In the genomic region with DNA sequence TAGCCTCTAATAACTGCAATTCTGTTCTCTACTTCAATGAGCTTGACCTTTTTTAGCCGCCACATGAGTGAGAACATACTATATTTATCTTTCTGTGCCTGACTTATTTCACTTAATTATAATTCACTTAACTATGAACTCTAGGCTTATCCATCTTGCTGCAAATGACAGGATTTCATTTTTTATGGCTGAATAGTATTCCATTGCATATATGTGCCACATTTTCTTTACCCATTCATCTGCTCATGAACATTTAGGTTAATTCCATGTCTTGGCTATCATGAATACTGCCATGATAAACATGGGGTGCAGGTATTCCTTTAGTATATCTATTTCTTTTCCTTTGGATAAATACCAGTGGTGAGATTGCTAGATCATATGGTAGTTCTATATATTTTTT, we compare ENCODE assay signal across 40 cellular contexts.
"Had no signal": no experiment of that assay in that cellular context is flagged by ENCODE, and none has a peak within 500 bp of the region (broad histone marks: within the 10 kb centered on the region; RNA-seq: fewer than 3 reads in every experiment).

No MANE protein-coding gene starts in this region.

- H3K27ac ChIP-seq: adrenal gland, ascending aorta, body of pancreas, brain microvascular endothelial cell, breast epithelium, cardiac muscle cell had no signal

- H3K36me3 ChIP-seq: adrenal gland, breast epithelium, cardiac muscle cell had no signal

- H3K4me3 ChIP-seq: adrenal gland, ascending aorta, body of pancreas, breast epithelium, cardiac muscle cell had no signal

- H3K27me3 Mint-ChIP-seq: activated naive CD4-positive, alpha-beta T cell treated with anti-CD3 and anti-CD28 coated beads, Interleukin-2, amount 10 ng/mL, durations not matched to agents 7 days and 5 days; activated naive CD4-positive, alpha-beta T cell treated with anti-CD3 and anti-CD28 coated beads, Interleukin-2, amount 50 U/mL, for 24 hours; activated naive CD8-positive, alpha-beta T cell; activated naive CD8-positive, alpha-beta T cell treated with anti-CD3 and anti-CD28 coated beads, Interleukin-2, amount 50 U/mL, for 24 hours; activated T-cell treated with anti-CD3 and anti-CD28 coated beads, Interleukin-2, amount 50 U/mL, for 24 hours; brain had no signal

- DNase-seq: activated effector memory CD4-positive, alpha-beta T cell treated with anti-CD3 and anti-CD28 coated beads, Interleukin-2, amount 50 U/mL, for 16 hours; activated effector memory CD4-positive, alpha-beta T cell treated with Interleukin-2 at 50 U/mL for 16 hours; activated gamma-delta T cell; activated gamma-delta T cell treated with Interleukin-2 at 50 U/mL for 16 hours; activated naive CD4-positive, alpha-beta T cell; activated naive CD4-positive, alpha-beta T cell treated with anti-CD3 and anti-CD28 coated beads for 36 hours; activated naive CD4-positive, alpha-beta T cell treated with anti-CD3 and anti-CD28 coated beads, Interleukin-2, amount 10 ng/mL, durations not matched to agents 7 days and 5 days; activated naive CD4-positive, alpha-beta T cell treated with anti-CD3 and anti-CD28 coated beads, Interleukin-2, amount 50 U/mL, for 16 hours; activated naive CD4-positive, alpha-beta T cell treated with Interleukin-2 at 50 U/mL for 16 hours; activated naive CD8-positive, alpha-beta T cell treated with anti-CD3 and anti-CD28 coated beads for 36 hours; activated naive CD8-positive, alpha-beta T cell treated with anti-CD3 and anti-CD28 coated beads, Interleukin-2, amount 10 ng/mL, durations not matched to agents 7 days and 5 days; activated naive CD8-positive, alpha-beta T cell treated with anti-CD3 and anti-CD28 coated beads, Interleukin-2, amount 50 U/mL, for 24 hours; activated T-cell treated with anti-CD3 and anti-CD28 coated beads, Interleukin-2, amount 50 U/mL, for 1 hour; activated T-cell treated with anti-CD3 and anti-CD28 coated beads, Interleukin-2, amount 50 U/mL, for 24 hours; activated T-cell treated with anti-CD3 and anti-CD28 coated beads, Interleukin-2, amount 50 U/mL, for 4 hours; activated T-cell treated with anti-CD3 and anti-CD28 coated beads, Interleukin-2, amount 50 U/mL, for 48 hours; activated T-cell treated with anti-CD3 and anti-CD28 coated beads, Interleukin-2, amount 50 U/mL, for 72 hours; adrenal gland; amniotic stem cell; amygdala; anterior cingulate cortex; aorta; body of pancreas; brain microvascular endothelial cell; caudate nucleus; central memory CD4-positive, alpha-beta T cell; cerebellar nuclear complex had no signal

- H3K4me3 Mint-ChIP-seq: activated naive CD4-positive, alpha-beta T cell treated with anti-CD3 and anti-CD28 coated beads for 36 hours; activated naive CD4-positive, alpha-beta T cell treated with anti-CD3 and anti-CD28 coated beads, Interleukin-2, amount 10 ng/mL, durations not matched to agents 7 days and 5 days; activated naive CD4-positive, alpha-beta T cell treated with anti-CD3 and anti-CD28 coated beads, Interleukin-2, amount 50 U/mL, for 24 hours; activated naive CD8-positive, alpha-beta T cell; activated naive CD8-positive, alpha-beta T cell treated with anti-CD3 and anti-CD28 coated beads for 36 hours; activated naive CD8-positive, alpha-beta T cell treated with anti-CD3 and anti-CD28 coated beads, Interleukin-2, amount 10 ng/mL, durations not matched to agents 7 days and 5 days; activated naive CD8-positive, alpha-beta T cell treated with anti-CD3 and anti-CD28 coated beads, Interleukin-2, amount 50 U/mL, for 24 hours; activated T-cell treated with anti-CD3 and anti-CD28 coated beads, Interleukin-2, amount 50 U/mL, for 24 hours; activated T-cell treated with anti-CD3 and anti-CD28 coated beads, Interleukin-2, amount 50 U/mL, for 4 hours; activated T-cell treated with anti-CD3 and anti-CD28 coated beads, Interleukin-2, amount 50 U/mL, for 72 hours; activated T-helper 1 cell treated with anti-CD3 and anti-CD28 coated beads, Interleukin-12 subunit alpha, Interleukin-12 subunit beta, Interleukin-2, Interleukin-4 antibody, amounts not matched to agents 30 ng/mL and 10 ng/mL and 1 ng/mL, durations not matched to agents 14 hours and 24 hours and 36 hours; activated T-helper 17 cell treated with anti-CD3 and anti-CD28 coated beads, Interleukin-2, amount 50 U/mL, for 72 hours; brain; central memory CD8-positive, alpha-beta T cell had no signal

- H3K4me1 ChIP-seq: adrenal gland, ascending aorta, body of pancreas, breast epithelium had no signal

- H3K27ac Mint-ChIP-seq: activated naive CD4-positive, alpha-beta T cell treated with anti-CD3 and anti-CD28 coated beads for 36 hours; activated naive CD4-positive, alpha-beta T cell treated with anti-CD3 and anti-CD28 coated beads, Interleukin-2, amount 10 ng/mL, durations not matched to agents 7 days and 5 days; activated naive CD4-positive, alpha-beta T cell treated with anti-CD3 and anti-CD28 coated beads, Interleukin-2, amount 50 U/mL, for 24 hours; activated naive CD4-positive, alpha-beta T cell treated with anti-CD3 and anti-CD28 coated beads, Interleukin-2, amount 50 U/mL, for 72 hours; activated naive CD8-positive, alpha-beta T cell; activated naive CD8-positive, alpha-beta T cell treated with anti-CD3 and anti-CD28 coated beads for 36 hours; activated naive CD8-positive, alpha-beta T cell treated with anti-CD3 and anti-CD28 coated beads, Interleukin-2, amount 10 ng/mL, durations not matched to agents 7 days and 5 days; activated naive CD8-positive, alpha-beta T cell treated with anti-CD3 and anti-CD28 coated beads, Interleukin-2, amount 50 U/mL, for 24 hours; activated T-cell treated with anti-CD3 and anti-CD28 coated beads, Interleukin-2, amount 50 U/mL, for 24 hours; activated T-cell treated with anti-CD3 and anti-CD28 coated beads, Interleukin-2, amount 50 U/mL, for 72 hours; activated T-helper 1 cell treated with anti-CD3 and anti-CD28 coated beads, Interleukin-12 subunit alpha, Interleukin-12 subunit beta, Interleukin-2, Interleukin-4 antibody, amounts not matched to agents 30 ng/mL and 10 ng/mL and 1 ng/mL, durations not matched to agents 14 hours and 24 hours and 36 hours; activated T-helper 17 cell treated with anti-CD3 and anti-CD28 coated beads, Interleukin-2, amount 50 U/mL, for 72 hours; activated T-helper 2 cell treated with anti-CD3 and anti-CD28 coated beads, Interferon-gamma antibody, Interleukin-2, Interleukin-4, amounts not matched to agents 10 μg/mL and 5 μg/mL and 100 μg/mL, durations not matched to agents 14 hours and 24 hours and 36 hours had no signal

- H3K36me3 Mint-ChIP-seq: activated naive CD4-positive, alpha-beta T cell treated with anti-CD3 and anti-CD28 coated beads, Interleukin-2, amount 10 ng/mL, durations not matched to agents 7 days and 5 days; activated naive CD8-positive, alpha-beta T cell treated with anti-CD3 and anti-CD28 coated beads, Interleukin-2, amount 10 ng/mL, durations not matched to agents 7 days and 5 days had no signal

- H3K27me3 ChIP-seq: adrenal gland, ascending aorta, body of pancreas, brain microvascular endothelial cell, breast epithelium, cardiac muscle cell had no signal

- ATAC-seq: activated naive CD4-positive, alpha-beta T cell treated with anti-CD3 and anti-CD28 coated beads, Interleukin-2, amount 50 U/mL, for 72 hours; activated naive CD8-positive, alpha-beta T cell treated with anti-CD3 and anti-CD28 coated beads, Interleukin-2, amount 50 U/mL, for 24 hours; activated T-cell treated with anti-CD3 and anti-CD28 coated beads, Interleukin-2, amount 50 U/mL, for 4 hours; activated T-cell treated with anti-CD3 and anti-CD28 coated beads, Interleukin-2, amount 50 U/mL, for 72 hours; activated T-helper 17 cell treated with anti-CD3 and anti-CD28 coated beads, Interleukin-2, amount 50 U/mL, for 72 hours; body of pancreas had no signal

- FAIRE-seq: astrocyte, bronchial epithelial cell had no signal

- H3K4me1 Mint-ChIP-seq: activated naive CD4-positive, alpha-beta T cell treated with anti-CD3 and anti-CD28 coated beads, Interleukin-2, amount 50 U/mL, for 24 hours; activated naive CD8-positive, alpha-beta T cell treated with anti-CD3 and anti-CD28 coated beads, Interleukin-2, amount 50 U/mL, for 24 hours; activated T-helper 17 cell treated with anti-CD3 and anti-CD28 coated beads, Interleukin-2, amount 50 U/mL, for 72 hours; central memory CD8-positive, alpha-beta T cell had no signal

- H3K9me3 ChIP-seq: adrenal gland, body of pancreas had no signal
